In the genomic region with DNA sequence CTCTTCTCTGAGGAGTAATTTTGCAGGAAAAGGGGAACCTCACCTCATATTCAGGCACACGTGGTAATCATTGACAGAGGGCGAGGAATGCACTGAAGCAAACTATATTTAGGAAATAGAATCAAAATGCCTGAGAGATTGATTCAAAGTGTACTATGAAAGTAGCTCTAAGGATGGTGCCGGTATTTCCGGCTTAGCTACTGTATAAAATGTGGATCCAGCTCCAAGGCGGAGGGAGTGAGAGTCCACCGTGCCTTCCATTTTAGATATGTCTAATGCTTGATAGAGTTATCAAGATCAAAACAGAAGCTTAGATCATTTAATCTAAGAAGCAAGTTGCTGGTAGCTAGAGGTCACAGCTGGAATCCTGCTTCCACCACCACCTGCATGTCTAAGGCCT, we compare ENCODE assay signal across 23 cellular contexts. TPM values are rescaled to one million over a fixed set of nuclear protein-coding genes. Genes with fewer than 3 reads are reported as not detected.
DNase-seq lines count a peak whose midpoint lies in the region; ATAC-seq, FAIRE-seq and TF ChIP-seq lines count a peak whose summit lies in the region.
"Had no signal": no experiment of that assay in that cellular context is flagged by ENCODE, and none has a peak within 500 bp of the region (broad histone marks: within the 10 kb centered on the region; RNA-seq: fewer than 3 reads in every experiment).

No MANE protein-coding gene starts in this region.

- H3K4me1 Mint-ChIP-seq in GM23338 = no peaks in the 10 kb centered on the region; the same call in 2 of the 3 replicates

- H3K79me1 ChIP-seq in mesendoderm (ENCODE audit: low read length) = peaks cover 10% of the 10 kb centered on the region

- no peak overlapping the region for H2BK120ac ChIP-seq in mesendoderm (ENCODE audit: low read depth, low read length)

- H3K36me3 ChIP-seq in ACC112 (ENCODE audit: insufficient read depth, low read length) (0 out of 2 replicates have a peak, but pooled peaks cover 1% of the 10 kb centered on the region), GM23338 (ENCODE audit: insufficient read depth) (no peaks in the 10 kb centered on the region), bronchial epithelial cell (ENCODE audit: control insufficient read depth, insufficient read depth, low read length) (no peaks in the 10 kb centered on the region), mesendoderm (ENCODE audit: control insufficient read depth, insufficient read depth, low read length) (no peaks in the 10 kb centered on the region)

- H3K18ac ChIP-seq in mesendoderm (ENCODE audit: low read length) = no peak overlapping the region

- no peak overlapping the region for H3K27ac ChIP-seq in ACC112 (ENCODE audit: low read depth, low read length)
- no peak overlapping the region for H3K27ac ChIP-seq in GM23338 (ENCODE audit: low read depth)
- no peak overlapping the region for H3K27ac ChIP-seq in mesendoderm (ENCODE audit: low read depth, low read length)

- H2AK5ac ChIP-seq in mesendoderm (ENCODE audit: low read length) = no peak overlapping the region

- H2BK5ac ChIP-seq in mesendoderm (ENCODE audit: low read length) = no peak overlapping the region

- H3K56ac ChIP-seq in mesendoderm (ENCODE audit: low read length) = no peak overlapping the region

- ATAC-seq in GM23338 = no peak
- ATAC-seq: Panc1 had no signal

- peak overlapping the region; percentile 24 for H3K23ac ChIP-seq in mesendoderm (ENCODE audit: low read length)

- no peak overlapping the region for H4K8ac ChIP-seq in mesendoderm (ENCODE audit: low read depth, low read length)

- H3K27me3 Mint-ChIP-seq in GM23338 (ENCODE audit: insufficient read depth, low read depth, poor library complexity) = no peaks in the 10 kb centered on the region
- H3K27me3 Mint-ChIP-seq: CD4-positive, alpha-beta T cell had no signal

- H3K27ac Mint-ChIP-seq in GM23338 = 0 out of 2 replicates have a peak overlapping the region, but pooled peaks have one; percentile 4
- H3K27ac Mint-ChIP-seq: CD4-positive, alpha-beta T cell had no signal

- peaks cover 11% of the 10 kb centered on the region for H3K4me1 ChIP-seq in ACC112 (ENCODE audit: control insufficient read depth, insufficient read depth, low read length, unreplicated experiment)
- no peaks in the 10 kb centered on the region; the same call in 1 of the 2 replicates for H3K4me1 ChIP-seq in GM23338 (ENCODE audit: insufficient read depth)
- no peaks in the 10 kb centered on the region for H3K4me1 ChIP-seq in mesendoderm (ENCODE audit: control insufficient read depth, low read depth, low read length)

- H2BK15ac ChIP-seq in mesendoderm (replicated peaks; ENCODE audit: low read depth) = no peak overlapping the region

- H3K27me3 ChIP-seq in ACC112 (ENCODE audit: insufficient read depth, low read length) (no peaks in the 10 kb centered on the region), GM23338 (ENCODE audit: insufficient read depth) (no peaks in the 10 kb centered on the region), bronchial epithelial cell (ENCODE audit: control insufficient read depth, insufficient read depth, low read length) (no peaks in the 10 kb centered on the region), mesendoderm (ENCODE audit: insufficient read depth, low read length, poor library complexity) (no peaks in the 10 kb centered on the region)

- H3F3A ChIP-seq in GM23338 (replicated peaks; ENCODE audit: low read depth) = no peaks in the 10 kb centered on the region

- no peak for DNase-seq in GM23338 (ENCODE audit: low spot score)
- DNase-seq in bronchial epithelial cell (ENCODE audit: low read depth) = no peak
- DNase-seq in mesendoderm = no peak
- DNase-seq in NCI-H2107 (lab: John Stamatoyannopoulos, UW) = no peak
- no peak for DNase-seq in activated gamma-delta T cell treated with Interleukin-2 at 50 U/mL for 16 hours
- DNase-seq in RCC 7860 (ENCODE audit: low spot score) = no peak
- DNase-seq in NCI-H1105 treated with DMSO at 0.1 percent for 48 hours (lab: John Stamatoyannopoulos, UW) = no peak
- DNase-seq: CD4-positive, alpha-beta T cell; COR-L47; DMS 273 treated with DMSO at 0.1 percent for 48 hours; DMS79 treated with DMSO at 0.1 percent for 48 hours; Kasumi-1; NCI-H1417; NCI-H1694 treated with DMSO at 0.1 percent for 48 hours; NCI-H2227 treated with DMSO at 0.1 percent for 48 hours; NCI-H510A treated with DMSO at 0.1 percent for 48 hours; NCI-H774; NK-92 treated with Interleukin-12 subunit alpha and Interleukin-12 subunit beta, amount 100 ng/mL, for 24 hours; T-helper 1 cell had no signal

- peak overlapping the region; percentile 45; the same call in 1 of the 2 replicates for H3K4me3 ChIP-seq in ACC112 (ENCODE audit: low read depth, low read length)
- H3K4me3 ChIP-seq in GM23338 = no peak overlapping the region
- no peak overlapping the region for H3K4me3 ChIP-seq in bronchial epithelial cell (ENCODE audit: low read depth, low read length)
- no peak overlapping the region for H3K4me3 ChIP-seq in mesendoderm (ENCODE audit: low read length)

- H3K4ac ChIP-seq in mesendoderm (ENCODE audit: low read depth, low read length) = no peak overlapping the region

- no peak overlapping the region for H3K4me3 Mint-ChIP-seq in GM23338
- H3K4me3 Mint-ChIP-seq: CD4-positive, alpha-beta T cell had no signal

- no CpG with 5 or more reads among the region's 6 CpGs for WGBS in mesendoderm (ENCODE audit: extremely low coverage, insufficient coverage, low lambda C conversion rate)

- H4K5ac ChIP-seq in mesendoderm (ENCODE audit: low read length) = no peak overlapping the region

- H3K9me2 ChIP-seq in GM23338 (ENCODE audit: insufficient read depth) = peaks cover under 1% of the 10 kb centered on the region; the same call in 1 of the 2 replicates

- H2AFZ ChIP-seq in ACC112 (ENCODE audit: low read length, unreplicated experiment) (no peak overlapping the region), GM23338 (no peak overlapping the region)

- peaks cover 1% of the 10 kb centered on the region; the same call in 1 of the 3 replicates for H3K9me3 Mint-ChIP-seq in GM23338
- H3K9me3 Mint-ChIP-seq: CD4-positive, alpha-beta T cell had no signal

- peaks cover 3% of the 10 kb centered on the region for H4K20me1 ChIP-seq in GM23338 (replicated peaks; ENCODE audit: insufficient read depth)

- H3K4me2 ChIP-seq in GM23338 (no peak overlapping the region), mesendoderm (ENCODE audit: low read length) (no peak overlapping the region)

- peak; percentile 52 for FAIRE-seq in bronchial epithelial cell (lab: Jason Lieb, UNC)
- no peak for FAIRE-seq in RCC 7860 (lab: Jason Lieb, UNC)
- FAIRE-seq: A204.1, H1 had no signal

- H3K9ac ChIP-seq in mesendoderm (ENCODE audit: low read length) = no peak overlapping the region

- TF ChIP-seq CTCF in GM23338 (conservative IDR thresholded peaks at IDR 0.05; ENCODE audit: low read depth in 2 of 2) (no peak), bronchial epithelial cell (IDR thresholded peaks at IDR 0.05; ENCODE audit: insufficient read depth, low read length, severe bottlenecking) (no peak)

- peaks cover 1% of the 10 kb centered on the region; the same call in 2 of the 3 replicates for H3K36me3 Mint-ChIP-seq in GM23338 (ENCODE audit: low read depth)

- H3K79me2 ChIP-seq in ACC112 (ENCODE audit: control insufficient read depth, insufficient read depth, low read length, unreplicated experiment) (peaks cover 54% of the 10 kb centered on the region), GM23338 (replicated peaks; ENCODE audit: insufficient read depth) (peaks cover 83% of the 10 kb centered on the region), mesendoderm (ENCODE audit: control insufficient read depth, insufficient read depth, low read length) (peaks cover 6% of the 10 kb centered on the region)

TF ChIP-seq in GM23338, 12 proteins besides CTCF, POLR2A, EP300 and RAD21 (continues in another document):
- TF ChIP-seq, protein P1, sequence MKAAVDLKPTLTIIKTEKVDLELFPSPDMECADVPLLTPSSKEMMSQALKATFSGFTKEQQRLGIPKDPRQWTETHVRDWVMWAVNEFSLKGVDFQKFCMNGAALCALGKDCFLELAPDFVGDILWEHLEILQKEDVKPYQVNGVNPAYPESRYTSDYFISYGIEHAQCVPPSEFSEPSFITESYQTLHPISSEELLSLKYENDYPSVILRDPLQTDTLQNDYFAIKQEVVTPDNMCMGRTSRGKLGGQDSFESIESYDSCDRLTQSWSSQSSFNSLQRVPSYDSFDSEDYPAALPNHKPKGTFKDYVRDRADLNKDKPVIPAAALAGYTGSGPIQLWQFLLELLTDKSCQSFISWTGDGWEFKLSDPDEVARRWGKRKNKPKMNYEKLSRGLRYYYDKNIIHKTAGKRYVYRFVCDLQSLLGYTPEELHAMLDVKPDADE (IDR thresholded peaks at IDR 0.05) = no peak
- TF ChIP-seq POLR2AphosphoS5 (IDR thresholded peaks at IDR 0.05; ENCODE audit: low read depth) (no peak), ZNF331 (CRISPR knock-in tag; IDR thresholded peaks at IDR 0.05; ENCODE audit: low read depth) (no peak), STAT1 (IDR thresholded peaks at IDR 0.05; ENCODE audit: unreplicated experiment) (no peak), CREB1 (CRISPR knock-in tag; IDR thresholded peaks at IDR 0.05; ENCODE audit: low read depth) (no peak)
- TF ChIP-seq, protein P2, sequence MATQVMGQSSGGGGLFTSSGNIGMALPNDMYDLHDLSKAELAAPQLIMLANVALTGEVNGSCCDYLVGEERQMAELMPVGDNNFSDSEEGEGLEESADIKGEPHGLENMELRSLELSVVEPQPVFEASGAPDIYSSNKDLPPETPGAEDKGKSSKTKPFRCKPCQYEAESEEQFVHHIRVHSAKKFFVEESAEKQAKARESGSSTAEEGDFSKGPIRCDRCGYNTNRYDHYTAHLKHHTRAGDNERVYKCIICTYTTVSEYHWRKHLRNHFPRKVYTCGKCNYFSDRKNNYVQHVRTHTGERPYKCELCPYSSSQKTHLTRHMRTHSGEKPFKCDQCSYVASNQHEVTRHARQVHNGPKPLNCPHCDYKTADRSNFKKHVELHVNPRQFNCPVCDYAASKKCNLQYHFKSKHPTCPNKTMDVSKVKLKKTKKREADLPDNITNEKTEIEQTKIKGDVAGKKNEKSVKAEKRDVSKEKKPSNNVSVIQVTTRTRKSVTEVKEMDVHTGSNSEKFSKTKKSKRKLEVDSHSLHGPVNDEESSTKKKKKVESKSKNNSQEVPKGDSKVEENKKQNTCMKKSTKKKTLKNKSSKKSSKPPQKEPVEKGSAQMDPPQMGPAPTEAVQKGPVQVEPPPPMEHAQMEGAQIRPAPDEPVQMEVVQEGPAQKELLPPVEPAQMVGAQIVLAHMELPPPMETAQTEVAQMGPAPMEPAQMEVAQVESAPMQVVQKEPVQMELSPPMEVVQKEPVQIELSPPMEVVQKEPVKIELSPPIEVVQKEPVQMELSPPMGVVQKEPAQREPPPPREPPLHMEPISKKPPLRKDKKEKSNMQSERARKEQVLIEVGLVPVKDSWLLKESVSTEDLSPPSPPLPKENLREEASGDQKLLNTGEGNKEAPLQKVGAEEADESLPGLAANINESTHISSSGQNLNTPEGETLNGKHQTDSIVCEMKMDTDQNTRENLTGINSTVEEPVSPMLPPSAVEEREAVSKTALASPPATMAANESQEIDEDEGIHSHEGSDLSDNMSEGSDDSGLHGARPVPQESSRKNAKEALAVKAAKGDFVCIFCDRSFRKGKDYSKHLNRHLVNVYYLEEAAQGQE (IDR thresholded peaks at IDR 0.05; ENCODE audit: unreplicated experiment) = no peak

RNA-seq across cellular contexts. Expression of gene GOLIM4, which starts 33.0 kb away (rescaled TPM):
- total RNA-seq in GM23338 (2014; rRNA removed; shearing (Covaris generic)) = 34.4 and 40.5 TPM in 2 replicates
- polyA plus RNA-seq in GM23338 (2016; fragmentation: Nextera tagmentation; extraction: Ambion mirVana) = 50.5 and 50.7 TPM in 2 replicates
- 17.8 and 26.1 TPM in 2 replicates for total RNA-seq in bronchial epithelial cell
- polyA plus RNA-seq in mesendoderm (2013, experiment 1 of 2) = 29.3 TPM
- polyA plus RNA-seq in mesendoderm (2013, experiment 2 of 2) = 28.5 TPM
